8 cellular contexts compared by ENCODE assay signal in the genomic region with DNA sequence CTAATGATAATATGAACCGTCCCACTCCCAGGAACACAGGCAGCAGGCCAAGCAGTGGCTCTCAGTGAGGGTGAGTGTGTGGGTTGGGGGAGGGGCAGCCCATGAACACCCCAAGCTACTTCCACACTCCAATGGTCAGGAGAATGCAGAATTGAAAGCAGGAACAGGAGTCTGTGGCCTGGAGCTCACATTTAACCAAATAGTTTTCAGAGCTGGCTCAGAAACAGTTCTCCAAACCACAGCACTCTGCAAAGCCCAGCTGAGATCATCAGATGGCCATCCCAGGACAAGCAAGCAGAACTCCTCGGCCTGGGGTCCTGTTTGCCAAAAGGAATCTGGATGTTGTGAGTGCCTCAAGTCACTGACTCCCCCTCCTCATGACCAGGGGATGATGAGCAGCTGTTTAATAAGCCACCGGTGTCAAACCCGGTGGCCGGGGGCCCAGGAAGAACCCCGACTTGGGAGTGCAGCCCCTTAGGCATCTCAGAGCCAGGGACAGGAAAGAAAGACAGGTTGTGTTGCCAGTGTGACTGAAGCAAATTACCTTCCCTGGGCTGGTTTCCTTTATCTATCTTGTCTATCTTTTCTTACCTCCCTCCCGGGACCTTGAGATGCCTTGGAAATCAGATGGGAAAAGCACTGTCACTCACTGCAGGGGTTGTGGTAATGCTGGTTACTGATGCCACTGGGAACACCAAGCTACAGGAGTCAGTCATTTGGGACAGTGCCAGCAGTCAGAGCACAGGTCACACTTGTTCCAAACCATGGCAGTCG. TPM values are rescaled to one million over a fixed set of nuclear protein-coding genes. Genes with fewer than 3 reads are reported as not detected.
DNase-seq lines count a peak whose midpoint lies in the region; ATAC-seq and TF ChIP-seq lines count a peak whose summit lies in the region.

No MANE protein-coding gene starts in this region.

- H3K36me3 ChIP-seq in Caco-2 (ENCODE audit: control insufficient read depth, insufficient read depth, low read length) = no peaks in the 10 kb centered on the region

- H3K9me3 ChIP-seq in Caco-2 = no peaks in the 10 kb centered on the region

- DNase-seq in activated naive CD4-positive, alpha-beta T cell treated with anti-CD3 and anti-CD28 coated beads, Interleukin-2, amount 10 ng/mL, durations not matched to agents 7 days and 5 days = peak; percentile 1
- no peak for DNase-seq in activated naive CD4-positive, alpha-beta T cell (lab: John Stamatoyannopoulos, UW)
- DNase-seq in activated B cell treated with CpG ODN at 0.5 μM for 24 hours (peak; percentile 45), kidney glomerular epithelial cell (lab: John Stamatoyannopoulos, UW) (peak; percentile 99), NCI-H526 (lab: John Stamatoyannopoulos, UW) (no peak), chondrocyte (ENCODE audit: low spot score) (no peak), Caco-2 (no peak)

- ATAC-seq in HG03442 (IDR thresholded peaks at IDR 0.05; ENCODE audit: unreplicated experiment) (peak; percentile 45), activated B cell treated with CpG ODN at 0.5 μM for 24 hours (ENCODE audit: low read depth) (peak; percentile 82)

- no peaks in the 10 kb centered on the region for H3K36me3 Mint-ChIP-seq in activated naive CD4-positive, alpha-beta T cell treated with anti-CD3 and anti-CD28 coated beads, Interleukin-2, amount 10 ng/mL, durations not matched to agents 7 days and 5 days
- H3K36me3 Mint-ChIP-seq in activated B cell treated with CpG ODN at 0.5 μM for 24 hours (ENCODE audit: low read depth) (no peaks in the 10 kb centered on the region), chondrocyte (ENCODE audit: low read depth) (no peaks in the 10 kb centered on the region), Caco-2 (ENCODE audit: insufficient read depth, unreplicated experiment) (no peaks in the 10 kb centered on the region)

- no TSS peak for BruUV-seq in Caco-2 (replicated peaks; lab: Mats Ljungman, UMichigan)

- CTCF ChIA-PET in activated naive CD4-positive, alpha-beta T cell treated with anti-CD3 and anti-CD28 coated beads, Interleukin-2, amount 10 ng/mL, durations not matched to agents 7 days and 5 days (lab: Charles Lee) = interaction anchor here (1.0 kb wide), 1 partner anchor 11 kb away, joined by 4 read pairs; no protein-coding TSS in a partner anchor
- CTCF ChIA-PET in activated B cell treated with CpG ODN at 0.5 μM for 24 hours (lab: Charles Lee) = interaction anchor here (0.6 kb wide), 1 partner anchor 87 kb away, joined by 3 read pairs; no protein-coding TSS in a partner anchor
- CTCF ChIA-PET in Caco-2 (lab: Charles Lee) = no interaction called here

- H3K27ac Mint-ChIP-seq in activated naive CD4-positive, alpha-beta T cell treated with anti-CD3 and anti-CD28 coated beads, Interleukin-2, amount 10 ng/mL, durations not matched to agents 7 days and 5 days = no peak overlapping the region
- H3K27ac Mint-ChIP-seq in activated B cell treated with CpG ODN at 0.5 μM for 24 hours (peak overlapping the region; percentile 74), chondrocyte (ENCODE audit: unreplicated experiment) (no peak overlapping the region), Caco-2 (ENCODE audit: unreplicated experiment) (no peak overlapping the region)

- H3K27me3 ChIP-seq in Caco-2 (replicated peaks; ENCODE audit: control insufficient read depth, insufficient read depth, low read length) = no peaks in the 10 kb centered on the region

- POLR2A ChIA-PET in activated B cell treated with CpG ODN at 0.5 μM for 24 hours (lab: Charles Lee) = interaction anchor here (0.5 to 3.8 kb wide), 12 partner anchors 9 to 357 kb away, joined by 3 to 44 read pairs (median 4); a partner anchor contains a TSS
- POLR2A ChIA-PET in Caco-2 (lab: Charles Lee) = no interaction called here

- H3K4me1 Mint-ChIP-seq in activated naive CD4-positive, alpha-beta T cell treated with anti-CD3 and anti-CD28 coated beads, Interleukin-2, amount 10 ng/mL, durations not matched to agents 7 days and 5 days = peaks cover 14% of the 10 kb centered on the region
- peaks cover 34% of the 10 kb centered on the region for H3K4me1 Mint-ChIP-seq in activated B cell treated with CpG ODN at 0.5 μM for 24 hours
- H3K4me1 Mint-ChIP-seq in chondrocyte (ENCODE audit: low read depth) = peaks cover 21% of the 10 kb centered on the region
- peaks cover 8% of the 10 kb centered on the region for H3K4me1 Mint-ChIP-seq in Caco-2 (ENCODE audit: low read depth, unreplicated experiment)

- H3K4me1 ChIP-seq in Caco-2 = peaks cover 16% of the 10 kb centered on the region

- no peak overlapping the region for H3K4me3 ChIP-seq in Caco-2 (ENCODE audit: low read depth, low read length)

- no peaks in the 10 kb centered on the region for H3K27me3 Mint-ChIP-seq in activated naive CD4-positive, alpha-beta T cell treated with anti-CD3 and anti-CD28 coated beads, Interleukin-2, amount 10 ng/mL, durations not matched to agents 7 days and 5 days
- H3K27me3 Mint-ChIP-seq in activated B cell treated with CpG ODN at 0.5 μM for 24 hours (no peaks in the 10 kb centered on the region), chondrocyte (ENCODE audit: low read depth) (no peaks in the 10 kb centered on the region), Caco-2 (ENCODE audit: insufficient read depth, unreplicated experiment) (no peaks in the 10 kb centered on the region)

- intact Hi-C loops in activated B cell treated with CpG ODN at 0.5 μM for 24 hours (cut with micrococcal nuclease) (loop anchor here (1.0 to 2.0 kb wide), 3 partner anchors 10 to 20 kb away; a partner anchor contains a TSS), Caco-2 (cut with micrococcal nuclease; ENCODE audit: unreplicated experiment) (no loop called here)

- no peak overlapping the region for H3K4me3 Mint-ChIP-seq in activated naive CD4-positive, alpha-beta T cell treated with anti-CD3 and anti-CD28 coated beads, Interleukin-2, amount 10 ng/mL, durations not matched to agents 7 days and 5 days
- H3K4me3 Mint-ChIP-seq in activated B cell treated with CpG ODN at 0.5 μM for 24 hours (peak overlapping the region; percentile 72), chondrocyte (ENCODE audit: unreplicated experiment) (no peak overlapping the region), Caco-2 (ENCODE audit: unreplicated experiment) (no peak overlapping the region)

- no peak for TF ChIP-seq CTCF in activated B cell treated with CpG ODN at 0.5 μM for 24 hours (IDR thresholded peaks at IDR 0.05)
- TF ChIP-seq CTCF in chondrocyte (IDR thresholded peaks at IDR 0.05) = no peak
- no peak for TF ChIP-seq CTCF in Caco-2 (IDR thresholded peaks at IDR 0.05; ENCODE audit: insufficient read depth in 1 of 2, low read depth in 1 of 2, low read length in 1 of 2, severe bottlenecking in 1 of 2, unreplicated experiment in 1 of 2)

- no peaks in the 10 kb centered on the region for H3K9me3 Mint-ChIP-seq in activated naive CD4-positive, alpha-beta T cell treated with anti-CD3 and anti-CD28 coated beads, Interleukin-2, amount 10 ng/mL, durations not matched to agents 7 days and 5 days
- H3K9me3 Mint-ChIP-seq in activated B cell treated with CpG ODN at 0.5 μM for 24 hours (no peaks in the 10 kb centered on the region), chondrocyte (ENCODE audit: low read depth) (no peaks in the 10 kb centered on the region), Caco-2 (ENCODE audit: unreplicated experiment) (no peaks in the 10 kb centered on the region)

RNA-seq across cellular contexts. Expression of a gene that starts 20.4 kb away (rescaled TPM):
- 55.5 and 55.9 TPM in 2 replicates for total RNA-seq in activated B cell treated with CpG ODN at 0.5 μM for 24 hours
- 129 to 143 TPM (median 139 TPM) in 3 replicates for total RNA-seq in chondrocyte
- 38.8 and 39.2 TPM in 2 replicates for total RNA-seq in Caco-2 (2022)

Comparison
In these comparisons a context has a peak if more than half of its experiments do, and no peak if none do; other contexts are left out.
1. DNase-seq: peak in activated naive CD4-positive, alpha-beta T cell treated with anti-CD3 and anti-CD28 coated beads, Interleukin-2, amount 10 ng/mL, durations not matched to agents 7 days and 5 days (single experiment), activated B cell treated with CpG ODN at 0.5 μM for 24 hours (single experiment) and kidney glomerular epithelial cell (single experiment); none in activated naive CD4-positive, alpha-beta T cell (0 of 4), NCI-H526 (0 of 2), chondrocyte (single experiment) and Caco-2 (0 of 2).